8 cellular contexts compared by ENCODE assay signal in the genomic region with DNA sequence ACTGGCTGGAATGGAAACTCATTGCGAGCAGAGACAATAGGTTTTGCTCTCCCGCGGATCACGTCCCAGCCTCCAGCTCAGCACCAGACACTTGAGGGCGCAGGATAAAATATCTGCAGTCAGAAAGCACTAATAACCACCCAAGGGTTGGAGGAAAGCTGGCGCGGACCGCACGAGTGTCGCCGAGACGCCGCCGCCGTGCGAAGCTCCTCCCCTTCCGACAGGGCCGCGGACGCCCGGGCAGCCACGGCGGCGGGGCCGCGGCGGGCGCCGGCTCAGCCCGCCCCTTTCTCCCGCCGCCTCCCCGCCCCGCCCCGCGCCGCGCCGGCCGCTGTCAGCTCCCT. TPM values are rescaled to one million over a fixed set of nuclear protein-coding genes. Genes with fewer than 3 reads are reported as not detected.
DNase-seq lines count a peak whose midpoint lies in the region; ATAC-seq and TF ChIP-seq lines count a peak whose summit lies in the region.

A gene with protein sequence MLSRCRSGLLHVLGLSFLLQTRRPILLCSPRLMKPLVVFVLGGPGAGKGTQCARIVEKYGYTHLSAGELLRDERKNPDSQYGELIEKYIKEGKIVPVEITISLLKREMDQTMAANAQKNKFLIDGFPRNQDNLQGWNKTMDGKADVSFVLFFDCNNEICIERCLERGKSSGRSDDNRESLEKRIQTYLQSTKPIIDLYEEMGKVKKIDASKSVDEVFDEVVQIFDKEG (plus strand): TSS at position 213 of the 344 bp plus-strand sequence. CDS start 156 bp downstream, outside the sequence.

- peak within 1 kb of the TSS; percentile 93 for H2AFZ ChIP-seq in SK-N-SH (ENCODE audit: low read depth)

- POLR2A ChIA-PET in SK-N-SH (lab: Yijun Ruan, JAX), result interaction anchor here (0.7 to 3.5 kb wide), 5 partner anchors 8 to 19 kb away, joined by 3 to 22 read pairs (median 3); partner anchors contain the start of gene STIL

- TF ChIP-seq EP300 in SK-N-SH (IDR thresholded peaks at IDR 0.05; ENCODE audit: borderline replicate concordance in 1 of 2, low read depth in 1 of 2, low read length in 1 of 2) (no peak), ovary (IDR thresholded peaks at IDR 0.05) (no peak)

- WGBS in SK-N-SH (ENCODE audit: low lambda C conversion rate), result 0% methylated on average over 5 of the region's 40 CpGs
- 0 to 1% (median 1%) methylated on average over 12 to 40 of the region's 40 CpGs for WGBS in ovary, 3 donors
- under 1% methylated on average over 38 of the region's 40 CpGs for WGBS in thymus

- no peak for TF ChIP-seq RAD21 in SK-N-SH (IDR thresholded peaks at IDR 0.05; ENCODE audit: low read length)

- no peaks in the 10 kb centered on the region for H3K36me3 Mint-ChIP-seq in activated naive CD4-positive, alpha-beta T cell treated with anti-CD3 and anti-CD28 coated beads, Interleukin-2, amount 50 U/mL, for 24 hours
- no peaks in the 10 kb centered on the region for H3K36me3 Mint-ChIP-seq in glutamatergic neuron (ENCODE audit: unreplicated experiment)

- H3K9me2 ChIP-seq in SK-N-SH, result no peaks in the 10 kb centered on the region

- no peak for TF ChIP-seq POLR2A in ovary (IDR thresholded peaks at IDR 0.05)

- H3K4me1 ChIP-seq in SK-N-SH (ENCODE audit: control insufficient read depth in 1 of 2, insufficient read depth in 2 of 2, low read depth in 1 of 2, low read length in 1 of 2) (peaks cover 17% of the 10 kb centered on the region in 2 experiments), ovary (ENCODE audit: insufficient read depth) (peaks cover 2% of the 10 kb centered on the region), thymus (ENCODE audit: control insufficient read depth, insufficient read depth, low read length) (peaks cover 3% of the 10 kb centered on the region)

- intact Hi-C loops in ovary (cut with DNase I), result no loop called here

- H3K27ac ChIP-seq in SK-N-SH (ENCODE audit: low read depth in 2 of 2, low read length in 1 of 2) (peak within 1 kb of the TSS; percentile 92 to 96), ovary (peak within 1 kb of the TSS; percentile 74 to 98), thymus (ENCODE audit: low read depth) (peak within 1 kb of the TSS; percentile 98)

- peak within 1 kb of the TSS; percentile 91 for H3K27ac Mint-ChIP-seq in activated naive CD4-positive, alpha-beta T cell treated with anti-CD3 and anti-CD28 coated beads, Interleukin-2, amount 50 U/mL, for 24 hours
- H3K27ac Mint-ChIP-seq in glutamatergic neuron (ENCODE audit: unreplicated experiment), result peak within 1 kb of the TSS; percentile 97

- H3K4me2 ChIP-seq in SK-N-SH, result peak within 1 kb of the TSS; percentile 76

- H3K9me3 Mint-ChIP-seq in activated naive CD4-positive, alpha-beta T cell treated with anti-CD3 and anti-CD28 coated beads, Interleukin-2, amount 50 U/mL, for 24 hours, result no peaks in the 10 kb centered on the region
- peaks cover 4% of the 10 kb centered on the region for H3K9me3 Mint-ChIP-seq in glutamatergic neuron (ENCODE audit: unreplicated experiment)

- CTCF ChIA-PET in SK-N-SH (lab: Yijun Ruan, JAX), result interaction anchor here (0.7 to 1.0 kb wide), 3 partner anchors 10 to 759 kb away, joined by 3 read pairs; no protein-coding TSS in a partner anchor

- H3K27me3 Mint-ChIP-seq in activated naive CD4-positive, alpha-beta T cell treated with anti-CD3 and anti-CD28 coated beads, Interleukin-2, amount 50 U/mL, for 24 hours, result no peaks in the 10 kb centered on the region
- H3K27me3 Mint-ChIP-seq in glutamatergic neuron (ENCODE audit: unreplicated experiment), result peaks cover 3% of the 10 kb centered on the region

- H3K4me3 ChIP-seq in SK-N-SH (ENCODE audit: low read depth in 2 of 2, low read length in 1 of 2), result peak within 1 kb of the TSS; percentile 85 to 99
- peak within 1 kb of the TSS; percentile 97 for H3K4me3 ChIP-seq in ovary
- peak within 1 kb of the TSS; percentile 74 for H3K4me3 ChIP-seq in thymus (ENCODE audit: low read length)

- peak within 1 kb of the TSS; percentile 92 for H3K4me3 Mint-ChIP-seq in activated naive CD4-positive, alpha-beta T cell treated with anti-CD3 and anti-CD28 coated beads, Interleukin-2, amount 50 U/mL, for 24 hours
- peak within 1 kb of the TSS; percentile 95 for H3K4me3 Mint-ChIP-seq in glutamatergic neuron (ENCODE audit: unreplicated experiment)

- H3K4me1 Mint-ChIP-seq in activated naive CD4-positive, alpha-beta T cell treated with anti-CD3 and anti-CD28 coated beads, Interleukin-2, amount 50 U/mL, for 24 hours, result peaks cover 26% of the 10 kb centered on the region
- H3K4me1 Mint-ChIP-seq in glutamatergic neuron (ENCODE audit: low read depth, unreplicated experiment), result peaks cover 7% of the 10 kb centered on the region

- DNase-seq in GM10266 (ENCODE audit: extremely low spot score), result peak; percentile 87
- DNase-seq in NAMALWA (ENCODE audit: low spot score), result peak; percentile 89
- peak; percentile 92 for DNase-seq in SK-N-SH
- peak; percentile 86 for DNase-seq in glutamatergic neuron
- DNase-seq in ovary, result peak; percentile 75 to 87 (median 81)

- TF ChIP-seq CTCF in GM10266 (IDR thresholded peaks at IDR 0.05; ENCODE audit: control insufficient read depth, insufficient read depth, low read depth, missing control alignments) (peak; percentile 21), SK-N-SH (IDR thresholded peaks at IDR 0.05) (no peak), glutamatergic neuron (IDR thresholded peaks at IDR 0.05; ENCODE audit: partially characterized antibody, unreplicated experiment) (no peak), ovary (IDR thresholded peaks at IDR 0.05) (no peak)

- H3K9me3 ChIP-seq in SK-N-SH (no peaks in the 10 kb centered on the region), ovary (no peaks in the 10 kb centered on the region), thymus (ENCODE audit: control insufficient read depth) (no peaks in the 10 kb centered on the region)

- peak; percentile 73 for ATAC-seq in HG02588 (IDR thresholded peaks at IDR 0.05; ENCODE audit: unreplicated experiment)

- H4K20me1 ChIP-seq in SK-N-SH (ENCODE audit: insufficient read depth), result peaks cover 9% of the 10 kb centered on the region

- peak within 1 kb of the TSS; percentile 92 for H3K9ac ChIP-seq in SK-N-SH

- H3K27me3 ChIP-seq in SK-N-SH (ENCODE audit: insufficient read depth), result no peaks in the 10 kb centered on the region
- no peaks in the 10 kb centered on the region for H3K27me3 ChIP-seq in ovary
- H3K27me3 ChIP-seq in thymus (ENCODE audit: control insufficient read depth, insufficient read depth), result no peaks in the 10 kb centered on the region

- H3K79me2 ChIP-seq in SK-N-SH (ENCODE audit: insufficient read depth), result peaks cover 46% of the 10 kb centered on the region

- H3K36me3 ChIP-seq in SK-N-SH (replicated peaks in 1 of 2; ENCODE audit: control insufficient read depth in 1 of 2, insufficient read depth in 2 of 2, low read length in 1 of 2) (peaks cover 0 to 1% of the 10 kb centered on the region in 2 experiments), ovary (no peaks in the 10 kb centered on the region), thymus (ENCODE audit: control insufficient read depth, insufficient read depth) (no peaks in the 10 kb centered on the region)

- peaks cover 18% of the 10 kb centered on the region for H3F3A ChIP-seq in SK-N-SH (replicated peaks; ENCODE audit: insufficient read depth)

TF ChIP-seq in SK-N-SH, 30 proteins besides CTCF, POLR2A, EP300 and RAD21:
- TF ChIP-seq POLR2AphosphoS5 (IDR thresholded peaks at IDR 0.05; ENCODE audit: low read depth, low read length) (peak; percentile 73; the same call in 1 of the 2 replicates), EZH2phosphoT487 (IDR thresholded peaks at IDR 0.05; ENCODE audit: borderline replicate concordance, low read depth) (no peak), MAX (IDR thresholded peaks at IDR 0.05; ENCODE audit: low read depth) (peak; percentile 55), RCOR1 (IDR thresholded peaks at IDR 0.05; ENCODE audit: low read length) (no peak), NRF1 (IDR thresholded peaks at IDR 0.05; ENCODE audit: low read depth, low read length) (peak; percentile 16; the same call in 1 of the 2 replicates), MXI1 (IDR thresholded peaks at IDR 0.05; ENCODE audit: low read depth, low read length) (peak; percentile 37; the same call in 1 of the 2 replicates), GABPA (IDR thresholded peaks at IDR 0.05; ENCODE audit: low read depth) (peak; percentile 49), TEAD4 (IDR thresholded peaks at IDR 0.05; ENCODE audit: borderline replicate concordance, insufficient read depth) (no peak), CHD2 (IDR thresholded peaks at IDR 0.05; ENCODE audit: low read length, partially characterized antibody) (peak; percentile 32)

RNA-seq across cellular contexts. Expression of the gene that starts here (rescaled TPM):
- polyA plus RNA-seq in SK-N-SH (2012; rRNA removed) (17.5 and 25.1 TPM in 2 replicates), ovary (100 to 1,000 TPM in 1 of 2 donors, 10 to 100 TPM in 1; 38.8 to 109 TPM), thymus (112 TPM)
- polyA plus RNA-seq in SK-N-SH (2012; cell fraction: cytosol; rRNA removed), result 35.4 and 54.3 TPM in 2 replicates
- 7.0 and 11.0 TPM in 2 replicates for polyA plus RNA-seq in SK-N-SH (2012; cell fraction: nucleus; rRNA removed)
- total RNA-seq in glutamatergic neuron (ENCODE audit: unreplicated experiment) (60.4 TPM), ovary (10 to 100 TPM; 52.2 to 71.5 (median 64.1) TPM)

Comparison
In these comparisons a context has a peak if more than half of its experiments do, and no peak if none do; other contexts are left out.
1. Peak in every context shown above with its lines: DNase-seq, ATAC-seq, H3K4me3 ChIP-seq and H3K27ac ChIP-seq.